ENCODE assay signal across 1 cellular context in the genomic region with DNA sequence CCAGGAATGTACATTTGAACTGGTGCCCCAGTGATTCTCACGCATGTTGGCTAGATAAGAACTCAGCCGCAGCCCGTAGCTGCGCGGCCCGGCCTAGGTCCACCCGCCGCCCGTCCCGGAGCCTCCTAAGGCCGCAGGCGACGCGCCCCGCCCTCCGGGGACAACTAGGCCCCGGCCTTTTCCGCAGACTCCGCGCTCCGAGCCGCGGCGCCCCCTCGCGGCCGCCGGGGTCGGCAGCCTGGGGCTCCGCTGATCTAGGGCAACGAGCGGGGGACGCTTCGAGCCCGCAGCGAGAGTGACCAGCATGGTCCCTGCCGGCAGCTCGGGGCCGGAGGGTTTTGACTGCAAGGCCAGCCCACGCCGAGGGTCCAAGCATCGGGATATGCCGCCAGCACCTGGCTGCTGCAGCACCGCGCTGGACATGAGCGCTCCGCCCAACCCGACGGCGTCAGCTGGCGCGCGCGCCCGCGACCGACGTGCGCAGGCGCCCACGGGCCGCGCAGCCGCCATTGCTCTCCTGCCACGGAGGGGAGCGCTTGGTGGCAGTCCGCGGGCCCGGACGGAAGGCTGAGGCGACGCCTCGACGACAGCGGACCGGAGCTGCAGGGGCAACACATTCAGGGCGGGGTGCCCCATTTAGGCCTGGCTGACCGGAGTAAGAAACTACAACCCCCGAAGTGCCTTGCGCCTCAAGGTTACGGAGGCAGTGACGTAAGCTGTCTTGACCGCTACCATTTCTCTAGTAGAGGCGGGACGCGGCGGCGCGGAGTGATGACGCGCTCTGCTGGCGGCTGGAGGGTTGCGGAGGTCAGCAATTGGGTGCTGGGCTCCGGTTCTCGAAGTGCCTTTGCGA.
TF ChIP-seq lines count a peak whose summit lies in the region.

A gene with protein sequence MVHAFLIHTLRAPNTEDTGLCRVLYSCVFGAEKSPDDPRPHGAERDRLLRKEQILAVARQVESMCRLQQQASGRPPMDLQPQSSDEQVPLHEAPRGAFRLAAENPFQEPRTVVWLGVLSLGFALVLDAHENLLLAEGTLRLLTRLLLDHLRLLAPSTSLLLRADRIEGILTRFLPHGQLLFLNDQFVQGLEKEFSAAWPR (plus strand): TSS at position 500 of the 853 bp plus-strand sequence. CDS start 1,571 bp downstream, outside the sequence.

TF ChIP-seq in GM23338, 12 proteins besides CTCF, POLR2A, EP300 and RAD21:
- TF ChIP-seq, protein P1, sequence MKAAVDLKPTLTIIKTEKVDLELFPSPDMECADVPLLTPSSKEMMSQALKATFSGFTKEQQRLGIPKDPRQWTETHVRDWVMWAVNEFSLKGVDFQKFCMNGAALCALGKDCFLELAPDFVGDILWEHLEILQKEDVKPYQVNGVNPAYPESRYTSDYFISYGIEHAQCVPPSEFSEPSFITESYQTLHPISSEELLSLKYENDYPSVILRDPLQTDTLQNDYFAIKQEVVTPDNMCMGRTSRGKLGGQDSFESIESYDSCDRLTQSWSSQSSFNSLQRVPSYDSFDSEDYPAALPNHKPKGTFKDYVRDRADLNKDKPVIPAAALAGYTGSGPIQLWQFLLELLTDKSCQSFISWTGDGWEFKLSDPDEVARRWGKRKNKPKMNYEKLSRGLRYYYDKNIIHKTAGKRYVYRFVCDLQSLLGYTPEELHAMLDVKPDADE (IDR thresholded peaks at IDR 0.05): peak; percentile 93
- TF ChIP-seq CREB1 (CRISPR knock-in tag; IDR thresholded peaks at IDR 0.05; ENCODE audit: low read depth): peak; percentile 99
- TF ChIP-seq, protein P2, sequence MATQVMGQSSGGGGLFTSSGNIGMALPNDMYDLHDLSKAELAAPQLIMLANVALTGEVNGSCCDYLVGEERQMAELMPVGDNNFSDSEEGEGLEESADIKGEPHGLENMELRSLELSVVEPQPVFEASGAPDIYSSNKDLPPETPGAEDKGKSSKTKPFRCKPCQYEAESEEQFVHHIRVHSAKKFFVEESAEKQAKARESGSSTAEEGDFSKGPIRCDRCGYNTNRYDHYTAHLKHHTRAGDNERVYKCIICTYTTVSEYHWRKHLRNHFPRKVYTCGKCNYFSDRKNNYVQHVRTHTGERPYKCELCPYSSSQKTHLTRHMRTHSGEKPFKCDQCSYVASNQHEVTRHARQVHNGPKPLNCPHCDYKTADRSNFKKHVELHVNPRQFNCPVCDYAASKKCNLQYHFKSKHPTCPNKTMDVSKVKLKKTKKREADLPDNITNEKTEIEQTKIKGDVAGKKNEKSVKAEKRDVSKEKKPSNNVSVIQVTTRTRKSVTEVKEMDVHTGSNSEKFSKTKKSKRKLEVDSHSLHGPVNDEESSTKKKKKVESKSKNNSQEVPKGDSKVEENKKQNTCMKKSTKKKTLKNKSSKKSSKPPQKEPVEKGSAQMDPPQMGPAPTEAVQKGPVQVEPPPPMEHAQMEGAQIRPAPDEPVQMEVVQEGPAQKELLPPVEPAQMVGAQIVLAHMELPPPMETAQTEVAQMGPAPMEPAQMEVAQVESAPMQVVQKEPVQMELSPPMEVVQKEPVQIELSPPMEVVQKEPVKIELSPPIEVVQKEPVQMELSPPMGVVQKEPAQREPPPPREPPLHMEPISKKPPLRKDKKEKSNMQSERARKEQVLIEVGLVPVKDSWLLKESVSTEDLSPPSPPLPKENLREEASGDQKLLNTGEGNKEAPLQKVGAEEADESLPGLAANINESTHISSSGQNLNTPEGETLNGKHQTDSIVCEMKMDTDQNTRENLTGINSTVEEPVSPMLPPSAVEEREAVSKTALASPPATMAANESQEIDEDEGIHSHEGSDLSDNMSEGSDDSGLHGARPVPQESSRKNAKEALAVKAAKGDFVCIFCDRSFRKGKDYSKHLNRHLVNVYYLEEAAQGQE (IDR thresholded peaks at IDR 0.05; ENCODE audit: unreplicated experiment): peak; percentile 8
- TF ChIP-seq POLR2AphosphoS5 (IDR thresholded peaks at IDR 0.05; ENCODE audit: low read depth): peak; percentile 55
- TF ChIP-seq EZH2phosphoT487 (IDR thresholded peaks at IDR 0.05; ENCODE audit: unreplicated experiment): no peak
- TF ChIP-seq NANOG (IDR thresholded peaks at IDR 0.05; ENCODE audit: borderline replicate concordance): no peak
